In the genomic region with DNA sequence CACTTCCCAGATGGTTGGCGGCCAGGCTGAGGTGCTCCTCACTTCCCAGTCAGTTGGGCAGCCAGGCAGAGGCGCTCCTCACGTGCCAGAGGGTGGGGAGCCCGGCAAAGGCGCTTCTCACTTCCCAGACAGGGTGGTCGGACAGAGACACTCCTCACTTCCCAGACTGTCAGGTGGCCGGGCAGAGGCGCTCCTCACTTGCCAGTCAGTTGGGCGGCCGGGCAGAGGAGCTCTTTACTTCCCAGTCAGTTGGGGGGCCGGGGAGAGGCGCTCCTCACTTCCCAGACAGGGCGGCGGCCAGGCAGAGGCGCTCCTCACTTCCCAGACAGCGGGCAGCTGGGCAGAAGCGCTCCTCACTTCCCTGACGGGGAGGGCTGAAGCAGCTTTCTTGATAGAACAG, we compare ENCODE assay signal across 24 cellular contexts.
DNase-seq lines count a peak whose midpoint lies in the region; ATAC-seq, FAIRE-seq and TF ChIP-seq lines count a peak whose summit lies in the region.
"Had no signal": no experiment of that assay in that cellular context is flagged by ENCODE, and none has a peak within 500 bp of the region (broad histone marks: within the 10 kb centered on the region; RNA-seq: fewer than 3 reads in every experiment).

No MANE protein-coding gene starts in this region.

- no peaks in the 10 kb centered on the region for H3K36me3 ChIP-seq in colonic mucosa
- no peaks in the 10 kb centered on the region for H3K36me3 ChIP-seq in mucosa of rectum (ENCODE audit: control insufficient read depth in 2 of 2, insufficient read depth in 2 of 2, low read length in 2 of 2)
- no peaks in the 10 kb centered on the region for H3K36me3 ChIP-seq in transverse colon
- H3K36me3 ChIP-seq: BE2C, BLaER1 had no signal

- H3K4me1 ChIP-seq in colonic mucosa (peaks cover 3% of the 10 kb centered on the region), mucosa of rectum (ENCODE audit: control insufficient read depth in 2 of 2, insufficient read depth in 2 of 2, low read length in 2 of 2) (peaks cover 6 to 20% of the 10 kb centered on the region in 2 donors), transverse colon (peaks cover 0 to 41% (median 20%) of the 10 kb centered on the region in 4 donors)
- H3K4me1 ChIP-seq: BE2C, BLaER1 had no signal

- FAIRE-seq in urothelium cell line (lab: Jason Lieb, UNC), result no peak
- FAIRE-seq: A204.1, D721Med, G401.6, GM12891, GM19239 had no signal

- peak overlapping the region; percentile 60 for H3K27ac ChIP-seq in colonic mucosa
- peak overlapping the region; percentile 77 to 88 for H3K27ac ChIP-seq in mucosa of rectum (ENCODE audit: low read depth in 2 of 2, low read length in 2 of 2)
- H3K27ac ChIP-seq in transverse colon, result peak overlapping the region; percentile 62 to 82 (median 76)
- H3K27ac ChIP-seq: BLaER1, C4-2B had no signal

- no peak for TF ChIP-seq POLR2A in transverse colon (IDR thresholded peaks at IDR 0.05)

- H3K9ac ChIP-seq in colonic mucosa (ENCODE audit: low read depth in 2 of 2, low read length in 2 of 2) (no peak overlapping the region), mucosa of rectum (ENCODE audit: low read depth in 1 of 2, low read length in 2 of 2) (no peak overlapping the region)
- H3K9ac ChIP-seq: BLaER1 had no signal

- ATAC-seq in left colon (no peak), GM21447 (IDR thresholded peaks at IDR 0.05; ENCODE audit: unreplicated experiment) (no peak)
- ATAC-seq: CD8-positive, alpha-beta T cell had no signal

- TF ChIP-seq EP300 in transverse colon (IDR thresholded peaks at IDR 0.05; ENCODE audit: low read depth), result no peak

- H3K9me3 ChIP-seq in colonic mucosa (no peaks in the 10 kb centered on the region), mucosa of rectum (ENCODE audit: control insufficient read depth in 2 of 2, low read length in 2 of 2) (no peaks in the 10 kb centered on the region), transverse colon (no peaks in the 10 kb centered on the region)
- H3K9me3 ChIP-seq: BE2C, Caco-2 had no signal

- DNase-seq in colonic mucosa, result peak; percentile 22
- DNase-seq in left colon, result peak; percentile 31 to 40
- peak; percentile 18 for DNase-seq in transverse colon
- no peak for DNase-seq in urothelium cell line (ENCODE audit: low spot score)
- no peak for DNase-seq in C1 segment of cervical spinal cord (lab: John Stamatoyannopoulos, UW)
- no peak for DNase-seq in NCI-H446 treated with DMSO at 0.1 percent for 48 hours (lab: John Stamatoyannopoulos, UW)
- DNase-seq: 8988T; ACHN; BE2C; Caco-2; Calu3; CD4-positive, alpha-beta T cell; CD8-positive, alpha-beta T cell; DMS79 treated with DMSO at 0.1 percent for 48 hours; GF-D8 had no signal

- intact Hi-C loops in colonic mucosa (cut with DNase I) (no loop called here), left colon (cut with DNase I, micrococcal nuclease) (no loop called here), transverse colon (cut with DNase I; ENCODE audit: low total_unique reads) (no loop called here)

- no peaks in the 10 kb centered on the region for H3K27me3 ChIP-seq in colonic mucosa
- no peaks in the 10 kb centered on the region for H3K27me3 ChIP-seq in mucosa of rectum (ENCODE audit: control insufficient read depth in 2 of 2, insufficient read depth in 2 of 2, low read length in 2 of 2)
- no peaks in the 10 kb centered on the region for H3K27me3 ChIP-seq in transverse colon
- H3K27me3 ChIP-seq: BLaER1 had no signal

- no peak for TF ChIP-seq CTCF in colonic mucosa (IDR thresholded peaks at IDR 0.05)
- no peak for TF ChIP-seq CTCF in transverse colon (IDR thresholded peaks at IDR 0.05)

- in situ Hi-C loops in transverse colon (cut with MboI; ENCODE audit: low pct_ligation_motif_present in 1 of 4, low pct_unique_long_range_greater_than_20kb in 1 of 4, low sequenced_read_pairs in 3 of 4), result no loop called here

- H3K4me3 ChIP-seq in colonic mucosa, result no peak overlapping the region
- no peak overlapping the region for H3K4me3 ChIP-seq in mucosa of rectum (ENCODE audit: low read length in 2 of 2)
- no peak overlapping the region for H3K4me3 ChIP-seq in transverse colon
- H3K4me3 ChIP-seq: BLaER1 had no signal

- WGBS in transverse colon (ENCODE audit: low coverage in 1 of 2), 2 donors, result 96% methylated on average over 18 of the region's 18 CpGs; no CpG with 5 or more reads in 1 of the 2 donors

Comparison
In these comparisons a context has a peak if more than half of its experiments do, and no peak if none do; other contexts are left out.
1. DNase-seq: peak in colonic mucosa (single experiment), left colon (2 of 2) and transverse colon (single experiment); none in urothelium cell line (single experiment), C1 segment of cervical spinal cord (0 of 14) and NCI-H446 treated with DMSO at 0.1 percent for 48 hours (single experiment).
2. Peak in every context shown above with its lines, with median percentiles within 50 percentile points of each other: H3K27ac ChIP-seq.